Comparison of ENCODE assay signal across 9 cellular contexts in the genomic region with DNA sequence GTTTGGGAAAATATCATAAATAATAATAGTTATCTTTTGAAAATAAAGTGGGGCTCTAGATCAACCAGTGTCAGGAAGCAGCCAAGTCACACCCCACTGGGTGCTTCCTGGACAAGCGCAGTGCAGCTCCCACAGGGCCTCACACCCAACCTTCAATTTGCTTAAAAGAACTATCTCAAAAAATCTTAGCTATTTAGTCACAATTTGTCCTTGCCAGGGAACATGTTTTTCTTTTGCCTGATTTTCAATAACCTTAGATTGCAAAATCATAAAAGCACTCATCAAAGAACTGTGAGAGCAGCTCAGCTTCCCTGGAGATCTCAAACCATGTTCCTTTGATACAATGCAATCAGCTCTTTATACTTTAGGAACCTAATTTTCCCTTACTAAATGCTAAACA. TPM values are rescaled to one million over a fixed set of nuclear protein-coding genes. Genes with fewer than 3 reads are reported as not detected.
DNase-seq lines count a peak whose midpoint lies in the region; ATAC-seq, FAIRE-seq and TF ChIP-seq lines count a peak whose summit lies in the region.
"Had no signal": no experiment of that assay in that cellular context is flagged by ENCODE, and none has a peak within 500 bp of the region (broad histone marks: within the 10 kb centered on the region; RNA-seq: fewer than 3 reads in every experiment).

No MANE protein-coding gene starts in this region.

- H3K4me1 Mint-ChIP-seq in activated T-helper 2 cell treated with anti-CD3 and anti-CD28 coated beads, Interferon-gamma antibody, Interleukin-2, Interleukin-4, amounts not matched to agents 10 μg/mL and 5 μg/mL and 100 μg/mL, durations not matched to agents 14 hours and 24 hours and 36 hours (ENCODE audit: low read depth): peaks cover 46% of the 10 kb centered on the region

- ATAC-seq in GM21717 (IDR thresholded peaks at IDR 0.05; ENCODE audit: unreplicated experiment) (no peak), HG02763 (IDR thresholded peaks at IDR 0.05; ENCODE audit: unreplicated experiment) (no peak)

- no peaks in the 10 kb centered on the region for H3K9me3 ChIP-seq in kidney (ENCODE audit: control insufficient read depth in 1 of 2, low read length in 2 of 2)

- H3K36me3 ChIP-seq in kidney (ENCODE audit: control insufficient read depth in 1 of 2, insufficient read depth in 2 of 2, low read length in 2 of 2): no peaks in the 10 kb centered on the region

- peaks cover 13% of the 10 kb centered on the region in 2 donors for H3K4me1 ChIP-seq in kidney (ENCODE audit: control insufficient read depth in 1 of 2, insufficient read depth in 1 of 2, low read depth in 1 of 2, low read length in 2 of 2)

- H3K4me3 ChIP-seq in kidney (ENCODE audit: low read length in 2 of 2): no peak overlapping the region

- intact Hi-C loops in activated T-helper 2 cell treated with anti-CD3 and anti-CD28 coated beads, Interferon-gamma antibody, Interleukin-2, Interleukin-4, amounts not matched to agents 10 μg/mL and 5 μg/mL and 100 μg/mL, durations not matched to agents 14 hours and 24 hours and 36 hours (cut with micrococcal nuclease): loop anchor here (10.0 kb wide), 1 partner anchor 546 kb away; no protein-coding TSS in a partner anchor
- intact Hi-C loops in kidney (cut with DNase I): no loop called here

- no peaks in the 10 kb centered on the region for H3K9me3 Mint-ChIP-seq in activated T-helper 2 cell treated with anti-CD3 and anti-CD28 coated beads, Interferon-gamma antibody, Interleukin-2, Interleukin-4, amounts not matched to agents 10 μg/mL and 5 μg/mL and 100 μg/mL, durations not matched to agents 14 hours and 24 hours and 36 hours

- peak; percentile 23 for FAIRE-seq in kidney (lab: Jason Lieb, UNC)

- H3K9ac ChIP-seq in kidney (ENCODE audit: low read length in 2 of 2): no peak overlapping the region

- TF ChIP-seq CTCF in kidney (IDR thresholded peaks at IDR 0.05; ENCODE audit: borderline replicate concordance, extremely low read depth, insufficient read depth): no peak

- peaks cover 28% of the 10 kb centered on the region for H3K36me3 Mint-ChIP-seq in activated T-helper 2 cell treated with anti-CD3 and anti-CD28 coated beads, Interferon-gamma antibody, Interleukin-2, Interleukin-4, amounts not matched to agents 10 μg/mL and 5 μg/mL and 100 μg/mL, durations not matched to agents 14 hours and 24 hours and 36 hours (ENCODE audit: low read depth)

- DNase-seq in NCI-H1436 (lab: John Stamatoyannopoulos, UW) (peak; percentile 55), NCI-H1436 treated with DMSO at 0.1 percent for 48 hours (lab: John Stamatoyannopoulos, UW) (no peak), kidney (no peak), substantia nigra (lab: John Stamatoyannopoulos, UW) (no peak), HPDE6-E6E7 (ENCODE audit: extremely low spot score) (no peak)
- DNase-seq in activated T-helper 2 cell treated with anti-CD3 and anti-CD28 coated beads, Interferon-gamma antibody, Interleukin-2, Interleukin-4, amounts not matched to agents 10 μg/mL and 5 μg/mL and 100 μg/mL, durations not matched to agents 14 hours and 24 hours and 36 hours (ENCODE audit: low spot score): no peak

- H3K27ac ChIP-seq in kidney (ENCODE audit: low read depth in 2 of 2, low read length in 2 of 2) (peak overlapping the region in 1 of 2 donors; percentile 89), substantia nigra (ENCODE audit: low read depth, low read length, poor library complexity, severe bottlenecking) (peak overlapping the region; percentile 98)

- peak overlapping the region; percentile 88 for H3K4me3 Mint-ChIP-seq in activated T-helper 2 cell treated with anti-CD3 and anti-CD28 coated beads, Interferon-gamma antibody, Interleukin-2, Interleukin-4, amounts not matched to agents 10 μg/mL and 5 μg/mL and 100 μg/mL, durations not matched to agents 14 hours and 24 hours and 36 hours (ENCODE audit: low read depth)

- H3K27me3 Mint-ChIP-seq in activated T-helper 2 cell treated with anti-CD3 and anti-CD28 coated beads, Interferon-gamma antibody, Interleukin-2, Interleukin-4, amounts not matched to agents 10 μg/mL and 5 μg/mL and 100 μg/mL, durations not matched to agents 14 hours and 24 hours and 36 hours (ENCODE audit: low read depth): no peaks in the 10 kb centered on the region

- peak overlapping the region; percentile 99 for H3K27ac Mint-ChIP-seq in activated T-helper 2 cell treated with anti-CD3 and anti-CD28 coated beads, Interferon-gamma antibody, Interleukin-2, Interleukin-4, amounts not matched to agents 10 μg/mL and 5 μg/mL and 100 μg/mL, durations not matched to agents 14 hours and 24 hours and 36 hours

RNA-seq across cellular contexts. Expression of gene NCOA7, which starts 1.6 kb away (rescaled TPM):
- total RNA-seq in activated T-helper 2 cell treated with anti-CD3 and anti-CD28 coated beads, Interferon-gamma antibody, Interleukin-2, Interleukin-4, amounts not matched to agents 10 μg/mL and 5 μg/mL and 100 μg/mL, durations not matched to agents 14 hours and 24 hours and 36 hours: 40.5 and 43.4 TPM in 2 replicates
- 135 TPM for total RNA-seq in kidney
- polyA plus RNA-seq in kidney (ENCODE audit: insufficient read depth, low read depth, low replicate concordance): 21.0 TPM

RNA-seq across cellular contexts. Expression of gene HEY2, which starts 39.7 kb away (rescaled TPM):
- total RNA-seq in activated T-helper 2 cell treated with anti-CD3 and anti-CD28 coated beads, Interferon-gamma antibody, Interleukin-2, Interleukin-4, amounts not matched to agents 10 μg/mL and 5 μg/mL and 100 μg/mL, durations not matched to agents 14 hours and 24 hours and 36 hours: not detected in 2 replicates
- 10.7 TPM for total RNA-seq in kidney
- 4.2 TPM for polyA plus RNA-seq in kidney (ENCODE audit: insufficient read depth, low read depth, low replicate concordance)
- total RNA-seq: A172 had no signal

Comparison
In these comparisons a context has a peak if more than half of its experiments do, and no peak if none do; other contexts are left out.
1. RNA of gene HEY2, which starts 39.7 kb away (total RNA-seq): 10.7 TPM in kidney (single experiment); not detected in activated T-helper 2 cell treated with anti-CD3 and anti-CD28 coated beads, Interferon-gamma antibody, Interleukin-2, Interleukin-4, amounts not matched to agents 10 μg/mL and 5 μg/mL and 100 μg/mL, durations not matched to agents 14 hours and 24 hours and 36 hours; every median in the first group is over 10 times any median in the second.